In genomic region chr6:170209354-170210025, GRCh38 we compare ENCODE assay signal across 1 cellular context.
TF ChIP-seq lines count a peak whose summit lies in the region.

No MANE protein-coding gene starts in this region.

TF ChIP-seq in H1, 55 proteins besides CTCF, POLR2A, EP300 and RAD21:
- no peak for TF ChIP-seq NRF1 (IDR thresholded peaks at IDR 0.05; ENCODE audit: low read depth, low read length)
